In the genomic region with DNA sequence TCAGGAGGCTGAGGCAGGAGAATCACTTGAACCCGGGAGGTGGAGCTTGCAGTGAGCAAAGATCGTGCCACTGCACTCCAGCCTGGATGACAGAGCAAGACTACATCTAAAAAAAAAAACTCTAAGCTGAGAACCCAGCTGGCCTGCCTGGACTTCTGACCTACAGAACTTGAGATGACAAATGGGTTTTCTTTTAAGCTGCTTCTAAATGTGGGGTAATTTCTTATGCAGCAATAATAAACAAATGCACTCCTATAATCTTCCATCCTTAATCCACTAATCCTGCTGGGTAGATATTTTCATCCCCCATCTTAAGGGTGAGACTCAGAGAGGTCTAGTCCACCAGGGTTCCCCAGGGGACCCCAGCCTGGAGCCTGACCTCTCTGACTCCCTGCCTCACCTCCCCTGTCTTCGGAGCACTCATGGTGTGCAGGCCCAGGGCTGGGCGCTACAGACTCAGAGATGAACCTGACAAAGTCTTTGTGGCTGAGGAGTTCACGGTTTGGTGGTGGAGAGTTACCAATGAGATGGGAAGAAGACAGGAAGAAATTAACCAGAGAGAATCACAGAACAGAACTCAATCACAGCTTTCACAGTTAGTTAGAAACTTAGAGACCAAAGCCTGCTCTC, we compare ENCODE assay signal across 17 cellular contexts. TPM values are rescaled to one million over a fixed set of nuclear protein-coding genes. Genes with fewer than 3 reads are reported as not detected.
"Had no signal": no experiment of that assay in that cellular context is flagged by ENCODE, and none has a peak within 500 bp of the region (broad histone marks: within the 10 kb centered on the region; RNA-seq: fewer than 3 reads in every experiment).

No MANE protein-coding gene starts in this region.

- H3K4me2 ChIP-seq: SK-N-SH had no signal

- H3K36me3 ChIP-seq: breast epithelium, esophagus muscularis mucosa, left ventricle myocardium inferior, transverse colon had no signal

- ATAC-seq: stimulated activated effector memory CD8-positive, alpha-beta T cell treated with anti-CD3 and anti-CD28 coated beads, Interleukin-12 subunit alpha, Interleukin-12 subunit beta, amount 100 ng/mL, for 72 hours had no signal

- H3K4me3 Mint-ChIP-seq: activated naive CD8-positive, alpha-beta T cell treated with anti-CD3 and anti-CD28 coated beads for 36 hours; memory B cell; stimulated activated effector memory CD8-positive, alpha-beta T cell treated with anti-CD3 and anti-CD28 coated beads, Interleukin-12 subunit alpha, Interleukin-12 subunit beta, amount 100 ng/mL, for 72 hours had no signal

- H3K36me3 Mint-ChIP-seq: activated naive CD8-positive, alpha-beta T cell treated with anti-CD3 and anti-CD28 coated beads for 36 hours; memory B cell; stimulated activated effector memory CD8-positive, alpha-beta T cell treated with anti-CD3 and anti-CD28 coated beads, Interleukin-12 subunit alpha, Interleukin-12 subunit beta, amount 100 ng/mL, for 72 hours had no signal

- DNase-seq: activated CD4-positive, alpha-beta T cell treated with anti-CD3 and anti-CD28 coated beads for 4 hours; activated gamma-delta T cell treated with Interleukin-2 at 50 U/mL for 16 hours; activated naive CD8-positive, alpha-beta T cell treated with anti-CD3 and anti-CD28 coated beads for 36 hours; activated T-cell treated with anti-CD3 and anti-CD28 coated beads, Interleukin-2, amount 50 U/mL, for 1 hour; anterior cingulate cortex; foreskin melanocyte; left ventricle myocardium inferior; SK-N-SH; T-helper 1 cell; transverse colon had no signal

- H3K27me3 ChIP-seq: breast epithelium, esophagus muscularis mucosa, transverse colon had no signal

- H3K9me3 ChIP-seq: breast epithelium, esophagus muscularis mucosa, left ventricle myocardium inferior, SK-N-SH, transverse colon had no signal

- H3K9ac ChIP-seq: SK-N-SH had no signal

- H3K4me3 ChIP-seq: breast epithelium, dorsolateral prefrontal cortex, esophagus muscularis mucosa, left ventricle myocardium inferior, transverse colon had no signal

- H3K4me1 ChIP-seq: breast epithelium, left ventricle myocardium inferior had no signal

- H3K4me1 Mint-ChIP-seq: activated naive CD8-positive, alpha-beta T cell treated with anti-CD3 and anti-CD28 coated beads for 36 hours; memory B cell; stimulated activated effector memory CD8-positive, alpha-beta T cell treated with anti-CD3 and anti-CD28 coated beads, Interleukin-12 subunit alpha, Interleukin-12 subunit beta, amount 100 ng/mL, for 72 hours had no signal

- H3K27ac ChIP-seq: breast epithelium, dorsolateral prefrontal cortex, esophagus muscularis mucosa, left ventricle myocardium inferior, VCaP had no signal

- H3K9me3 Mint-ChIP-seq: activated naive CD8-positive, alpha-beta T cell treated with anti-CD3 and anti-CD28 coated beads for 36 hours; memory B cell; stimulated activated effector memory CD8-positive, alpha-beta T cell treated with anti-CD3 and anti-CD28 coated beads, Interleukin-12 subunit alpha, Interleukin-12 subunit beta, amount 100 ng/mL, for 72 hours had no signal

- H3K27ac Mint-ChIP-seq: activated naive CD8-positive, alpha-beta T cell treated with anti-CD3 and anti-CD28 coated beads for 36 hours; memory B cell; stimulated activated effector memory CD8-positive, alpha-beta T cell treated with anti-CD3 and anti-CD28 coated beads, Interleukin-12 subunit alpha, Interleukin-12 subunit beta, amount 100 ng/mL, for 72 hours had no signal

RNA-seq across cellular contexts. Expression of a gene that starts 39.7 kb away (rescaled TPM):
- total RNA-seq: activated naive CD8-positive, alpha-beta T cell treated with anti-CD3 and anti-CD28 coated beads for 36 hours had no signal
- polyA plus RNA-seq: neural cell had no signal
